ENCODE assay signal across 16 cellular contexts in the genomic region with DNA sequence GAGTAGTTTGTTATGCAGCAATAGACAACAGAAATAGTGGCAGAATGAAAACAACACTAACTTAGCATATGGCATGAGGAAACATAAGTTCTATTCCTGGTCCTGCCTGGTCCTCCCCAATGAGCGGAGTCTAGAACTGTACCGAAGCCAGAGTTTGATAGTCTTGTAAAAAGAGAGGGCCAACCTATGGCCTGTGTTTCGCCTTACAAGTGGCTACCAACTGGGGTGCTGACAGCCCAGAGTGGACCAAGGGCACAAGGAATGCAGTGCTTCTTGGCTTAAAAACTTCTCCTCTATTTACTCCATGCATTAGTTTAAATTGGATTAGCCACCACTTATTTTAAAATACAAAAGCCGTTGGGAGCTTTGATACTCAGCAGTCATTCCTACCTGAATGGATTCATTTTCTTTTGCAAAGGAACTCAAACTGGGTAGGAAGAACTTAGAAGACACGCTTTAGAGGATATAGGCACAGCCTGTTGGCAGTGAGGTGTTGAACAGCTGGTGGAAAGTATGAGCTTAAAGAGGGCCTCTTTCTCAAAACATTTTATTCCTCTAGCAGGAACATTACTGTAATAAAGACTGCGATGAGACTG.
"Had no signal": no experiment of that assay in that cellular context is flagged by ENCODE, and none has a peak within 500 bp of the region (broad histone marks: within the 10 kb centered on the region; RNA-seq: fewer than 3 reads in every experiment).

No MANE protein-coding gene starts in this region.

- H3K27ac Mint-ChIP-seq: activated naive CD4-positive, alpha-beta T cell treated with anti-CD3 and anti-CD28 coated beads for 36 hours; natural killer cell had no signal

- H3K36me3 Mint-ChIP-seq: natural killer cell had no signal

- DNase-seq: activated CD4-positive, CD25-positive, alpha-beta regulatory T cell treated with anti-CD3 and anti-CD28 coated beads, Interleukin-2, amount 50 U/mL, for 72 hours; activated naive CD4-positive, alpha-beta T cell treated with anti-CD3 and anti-CD28 coated beads for 36 hours; activated T-cell treated with anti-CD3 and anti-CD28 coated beads for 4 hours; hypothalamus; kidney; mesendoderm; natural killer cell; nucleus accumbens; small intestine; stimulated activated CD4-positive, alpha-beta T cell treated with anti-CD3 and anti-CD28 coated beads, Interleukin-4, amount 100 ng/mL, for 24 hours; stimulated activated naive CD4-positive, alpha-beta T cell; T1000 had no signal

- H3K4me3 ChIP-seq: ascending aorta, tibial nerve, vagina had no signal

- H3K4me3 Mint-ChIP-seq: activated naive CD4-positive, alpha-beta T cell treated with anti-CD3 and anti-CD28 coated beads for 36 hours; natural killer cell had no signal

- H3K4me1 ChIP-seq: tibial nerve had no signal

- H3K9me3 ChIP-seq: ascending aorta, tibial nerve, vagina had no signal

- H3K27me3 ChIP-seq: ascending aorta, tibial nerve, vagina had no signal

- ATAC-seq: esophagus mucosa, natural killer cell had no signal

- H3K27ac ChIP-seq: ascending aorta, tibial nerve, vagina had no signal

- H3K9me3 Mint-ChIP-seq: activated naive CD4-positive, alpha-beta T cell treated with anti-CD3 and anti-CD28 coated beads for 36 hours; natural killer cell had no signal
